ENCODE assay signal across 16 cellular contexts in the genomic region with DNA sequence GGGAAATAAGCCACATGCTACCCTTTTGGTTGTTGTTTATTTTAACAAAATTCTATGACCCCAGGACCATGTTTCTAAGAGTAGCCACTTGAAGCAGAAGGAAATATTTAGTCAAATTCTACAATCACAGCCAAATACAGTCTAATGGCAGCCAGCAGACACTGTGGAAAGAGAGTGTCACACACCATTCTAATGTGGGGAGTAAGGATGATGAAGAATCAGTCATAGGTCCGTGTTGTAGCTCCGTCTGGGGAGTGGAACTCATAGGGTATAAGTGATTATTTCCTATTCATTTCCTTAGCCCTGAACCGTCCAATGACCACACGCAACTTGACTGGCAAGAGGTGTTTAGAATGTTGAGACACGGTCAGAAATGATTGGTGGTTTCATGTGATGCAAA.
DNase-seq lines count a peak whose midpoint lies in the region; ATAC-seq lines count a peak whose summit lies in the region.
"Had no signal": no experiment of that assay in that cellular context is flagged by ENCODE, and none has a peak within 500 bp of the region (broad histone marks: within the 10 kb centered on the region; RNA-seq: fewer than 3 reads in every experiment).

No MANE protein-coding gene starts in this region.

- no peaks in the 10 kb centered on the region for H3K36me3 ChIP-seq in GM23248 (ENCODE audit: low read depth)
- H3K36me3 ChIP-seq: BLaER1 had no signal

- no peak overlapping the region for H3K9ac ChIP-seq in GM23248
- H3K9ac ChIP-seq: BLaER1 had no signal

- H3K4me1 Mint-ChIP-seq in activated T-helper 17 cell treated with anti-CD3 and anti-CD28 coated beads, Interleukin-2, amount 50 U/mL, for 72 hours = peaks cover 3% of the 10 kb centered on the region
- peaks cover 53% of the 10 kb centered on the region for H3K4me1 Mint-ChIP-seq in activated CD8-positive, alpha-beta memory T cell treated with anti-CD3 and anti-CD28 coated beads, Interleukin-2, amount 10 ng/mL, durations not matched to agents 7 days and 5 days
- H3K4me1 Mint-ChIP-seq: B cell had no signal

- H3K27ac Mint-ChIP-seq in activated T-helper 17 cell treated with anti-CD3 and anti-CD28 coated beads, Interleukin-2, amount 50 U/mL, for 72 hours = no peak overlapping the region
- no peak overlapping the region for H3K27ac Mint-ChIP-seq in activated CD8-positive, alpha-beta memory T cell treated with anti-CD3 and anti-CD28 coated beads, Interleukin-2, amount 10 ng/mL, durations not matched to agents 7 days and 5 days
- H3K27ac Mint-ChIP-seq: B cell; CD4-positive, CD25-positive, alpha-beta regulatory T cell; CD8-positive, alpha-beta T cell; H9 had no signal

- no peaks in the 10 kb centered on the region for H3K27me3 Mint-ChIP-seq in activated T-helper 17 cell treated with anti-CD3 and anti-CD28 coated beads, Interleukin-2, amount 50 U/mL, for 72 hours
- H3K27me3 Mint-ChIP-seq in activated CD8-positive, alpha-beta memory T cell treated with anti-CD3 and anti-CD28 coated beads, Interleukin-2, amount 10 ng/mL, durations not matched to agents 7 days and 5 days = peaks cover 6% of the 10 kb centered on the region
- H3K27me3 Mint-ChIP-seq: CD4-positive, CD25-positive, alpha-beta regulatory T cell had no signal

- DNase-seq in activated CD4-positive, CD25-positive, alpha-beta regulatory T cell (lab: John Stamatoyannopoulos, UW) = no peak
- peak; percentile 30 for DNase-seq in GM23248
- no peak for DNase-seq in activated CD8-positive, alpha-beta memory T cell treated with anti-CD3 and anti-CD28 coated beads, Interleukin-2, amount 10 ng/mL, durations not matched to agents 7 days and 5 days
- DNase-seq: Caco-2; CD4-positive, CD25-positive, alpha-beta regulatory T cell; CD8-positive, alpha-beta T cell; DMS153; DND-41; H9 had no signal

- ATAC-seq in activated CD4-positive, CD25-positive, alpha-beta regulatory T cell treated with anti-CD3 and anti-CD28 coated beads, Interleukin-2, amount 50 U/mL, for 24 hours = peak; percentile 58 to 69
- ATAC-seq in activated T-helper 17 cell treated with anti-CD3 and anti-CD28 coated beads, Interleukin-2, amount 50 U/mL, for 72 hours (replicated peaks) = peak; percentile 40
- ATAC-seq in activated CD8-positive, alpha-beta memory T cell treated with anti-CD3 and anti-CD28 coated beads, Interleukin-2, amount 10 ng/mL, durations not matched to agents 7 days and 5 days = no peak
- ATAC-seq in HG02970 (IDR thresholded peaks at IDR 0.05; ENCODE audit: low FRiP score, unreplicated experiment) = no peak
- ATAC-seq: CD8-positive, alpha-beta T cell had no signal

- H3K9me3 ChIP-seq in GM23248 (ENCODE audit: low read depth) = no peaks in the 10 kb centered on the region
- H3K9me3 ChIP-seq: Caco-2 had no signal

- H3K9me3 Mint-ChIP-seq in activated T-helper 17 cell treated with anti-CD3 and anti-CD28 coated beads, Interleukin-2, amount 50 U/mL, for 72 hours = peaks cover 5% of the 10 kb centered on the region
- H3K9me3 Mint-ChIP-seq in activated CD8-positive, alpha-beta memory T cell treated with anti-CD3 and anti-CD28 coated beads, Interleukin-2, amount 10 ng/mL, durations not matched to agents 7 days and 5 days (ENCODE audit: low read depth) = peaks cover 17% of the 10 kb centered on the region

- no peaks in the 10 kb centered on the region for H3K9me2 ChIP-seq in GM23248 (ENCODE audit: insufficient read depth)

- H3K4me3 Mint-ChIP-seq in activated T-helper 17 cell treated with anti-CD3 and anti-CD28 coated beads, Interleukin-2, amount 50 U/mL, for 72 hours = no peak overlapping the region
- no peak overlapping the region for H3K4me3 Mint-ChIP-seq in activated CD8-positive, alpha-beta memory T cell treated with anti-CD3 and anti-CD28 coated beads, Interleukin-2, amount 10 ng/mL, durations not matched to agents 7 days and 5 days
- H3K4me3 Mint-ChIP-seq: B cell; CD4-positive, CD25-positive, alpha-beta regulatory T cell; CD8-positive, alpha-beta T cell; H9 had no signal

- CTCF ChIA-PET in activated CD8-positive, alpha-beta memory T cell treated with anti-CD3 and anti-CD28 coated beads, Interleukin-2, amount 10 ng/mL, durations not matched to agents 7 days and 5 days (lab: Charles Lee) = interaction anchor here (2.5 kb wide), 1 partner anchor 12 kb away, joined by 8 read pairs; no protein-coding TSS in a partner anchor

- no peaks in the 10 kb centered on the region for H3K4me1 ChIP-seq in GM23248 (ENCODE audit: insufficient read depth)
- H3K4me1 ChIP-seq: BLaER1, Caco-2 had no signal

- no peaks in the 10 kb centered on the region for H3F3A ChIP-seq in GM23248 (ENCODE audit: insufficient read depth)

- no peaks in the 10 kb centered on the region for H4K20me1 ChIP-seq in GM23248 (ENCODE audit: insufficient read depth)
- H4K20me1 ChIP-seq: BLaER1 had no signal

- peaks cover 23% of the 10 kb centered on the region for H3K27me3 ChIP-seq in GM23248 (replicated peaks; ENCODE audit: insufficient read depth)
- H3K27me3 ChIP-seq: BLaER1 had no signal

- no peaks in the 10 kb centered on the region for H3K79me2 ChIP-seq in GM23248 (ENCODE audit: insufficient read depth)

- H3K27ac ChIP-seq in GM23248 = no peak overlapping the region
- H3K27ac ChIP-seq: 22Rv1, BLaER1, C4-2B had no signal

- in situ Hi-C loops in GM23248 (cut with MboI) = no loop called here

- no peak overlapping the region for H2AFZ ChIP-seq in GM23248

- 35 to 40% methylated on average over 5 of the region's 5 CpGs for WGBS in GM23248 (ENCODE audit: low coverage in 1 of 2, low lambda C conversion rate in 2 of 2, missing lambda C conversion rate in 2 of 2), 2 experiments

- no peak overlapping the region for H3K4me2 ChIP-seq in GM23248 (ENCODE audit: unreplicated experiment)
- H3K4me2 ChIP-seq: BLaER1 had no signal

- no peaks in the 10 kb centered on the region for H3K36me3 Mint-ChIP-seq in activated T-helper 17 cell treated with anti-CD3 and anti-CD28 coated beads, Interleukin-2, amount 50 U/mL, for 72 hours (ENCODE audit: low read depth)
- H3K36me3 Mint-ChIP-seq in activated CD8-positive, alpha-beta memory T cell treated with anti-CD3 and anti-CD28 coated beads, Interleukin-2, amount 10 ng/mL, durations not matched to agents 7 days and 5 days = peaks cover 66% of the 10 kb centered on the region
- H3K36me3 Mint-ChIP-seq: CD8-positive, alpha-beta T cell had no signal

- no peak overlapping the region for H3K4me3 ChIP-seq in GM23248
- H3K4me3 ChIP-seq: BLaER1 had no signal

Comparison
In these comparisons a context has a peak if more than half of its experiments do, and no peak if none do; other contexts are left out.
1. ATAC-seq: peak in activated CD4-positive, CD25-positive, alpha-beta regulatory T cell treated with anti-CD3 and anti-CD28 coated beads, Interleukin-2, amount 50 U/mL, for 24 hours (2 of 2) and activated T-helper 17 cell treated with anti-CD3 and anti-CD28 coated beads, Interleukin-2, amount 50 U/mL, for 72 hours (single experiment); none in activated CD8-positive, alpha-beta memory T cell treated with anti-CD3 and anti-CD28 coated beads, Interleukin-2, amount 10 ng/mL, durations not matched to agents 7 days and 5 days (single experiment) and HG02970 (single experiment).